ENCODE assay signal across 8 cellular contexts in genomic region chr1:148037850-148038461, GRCh38.
DNase-seq lines count a peak whose midpoint lies in the region; ATAC-seq and TF ChIP-seq lines count a peak whose summit lies in the region.
"Not testable (repeated sequence)": the region's sequence is repeated elsewhere in the genome, so short reads cannot be mapped to it uniquely, and the experiment has no call there.

No MANE protein-coding gene starts in this region.

- peak overlapping the region; percentile 78 for H3K4me3 Mint-ChIP-seq in T-helper 1 cell treated with Interleukin-12 subunit alpha and Interleukin-12 subunit beta and Interleukin-4 antibody, amounts not matched to agents 30 μg/mL and 1 μg/mL, for 36 hours
- peak overlapping the region; percentile 82 for H3K4me3 Mint-ChIP-seq in natural killer cell treated with Interleukin-12 subunit alpha and Interleukin-12 subunit beta and Interleukin-15 and Interleukin-18, amount 100 ng/mL, for 72 hours

- not testable (repeated sequence) for H3K9me3 Mint-ChIP-seq in T-helper 1 cell treated with Interleukin-12 subunit alpha and Interleukin-12 subunit beta and Interleukin-4 antibody, amounts not matched to agents 30 μg/mL and 1 μg/mL, for 36 hours; natural killer cell treated with Interleukin-12 subunit alpha and Interleukin-12 subunit beta and Interleukin-15 and Interleukin-18, amount 100 ng/mL, for 72 hours

- H3K4me1 ChIP-seq in ES-I3 (ENCODE audit: insufficient read depth, low read length); testis: not testable (repeated sequence)

- DNase-seq in astrocyte of the cerebellum (ENCODE audit: low read depth); foreskin fibroblast; natural killer cell treated with Interleukin-12 subunit alpha and Interleukin-12 subunit beta and Interleukin-15 and Interleukin-18, amount 100 ng/mL, for 72 hours (ENCODE audit: low spot score); testis: not testable (repeated sequence)

- peak overlapping the region; percentile 39; the same call in 1 of the 2 replicates for H3K9ac ChIP-seq in ES-I3 (ENCODE audit: low read depth, low read length)

- in situ Hi-C loops in astrocyte of the cerebellum (cut with HindIII; ENCODE audit: low sequenced_read_pairs) = not testable (repeated sequence)

- H3K4me1 Mint-ChIP-seq in T-helper 1 cell treated with Interleukin-12 subunit alpha and Interleukin-12 subunit beta and Interleukin-4 antibody, amounts not matched to agents 30 μg/mL and 1 μg/mL, for 36 hours (ENCODE audit: low read depth); natural killer cell treated with Interleukin-12 subunit alpha and Interleukin-12 subunit beta and Interleukin-15 and Interleukin-18, amount 100 ng/mL, for 72 hours (ENCODE audit: low read depth in 2 of 2): not testable (repeated sequence)

- 12 to 18% methylated on average over 6 to 7 of the region's 21 CpGs for WGBS in testis, 2 donors

- H3K27me3 Mint-ChIP-seq in T-helper 1 cell treated with Interleukin-12 subunit alpha and Interleukin-12 subunit beta and Interleukin-4 antibody, amounts not matched to agents 30 μg/mL and 1 μg/mL, for 36 hours (ENCODE audit: low read depth); natural killer cell treated with Interleukin-12 subunit alpha and Interleukin-12 subunit beta and Interleukin-15 and Interleukin-18, amount 100 ng/mL, for 72 hours: not testable (repeated sequence)

- H3K27ac Mint-ChIP-seq in T-helper 1 cell treated with Interleukin-12 subunit alpha and Interleukin-12 subunit beta and Interleukin-4 antibody, amounts not matched to agents 30 μg/mL and 1 μg/mL, for 36 hours = peak overlapping the region; percentile 94
- H3K27ac Mint-ChIP-seq in natural killer cell treated with Interleukin-12 subunit alpha and Interleukin-12 subunit beta and Interleukin-15 and Interleukin-18, amount 100 ng/mL, for 72 hours = peak overlapping the region; percentile 85 to 87

- intact Hi-C loops in testis (cut with DNase I; ENCODE audit: low total_unique reads) = not testable (repeated sequence)

- TF ChIP-seq POLR2A in testis (IDR thresholded peaks at IDR 0.05) = not testable (repeated sequence)

- TF ChIP-seq CTCF in astrocyte of the cerebellum (IDR thresholded peaks at IDR 0.05; ENCODE audit: low read depth, low read length, missing control alignments); foreskin fibroblast (IDR thresholded peaks at IDR 0.05; ENCODE audit: low read depth, low read length); testis (IDR thresholded peaks at IDR 0.05): not testable (repeated sequence)

- peak overlapping the region; percentile 82 to 84 for H3K27ac ChIP-seq in testis

- not testable (repeated sequence) for H3K36me3 ChIP-seq in ES-I3 (ENCODE audit: insufficient read depth, low read length); testis (ENCODE audit: low read depth, missing control alignments)

- H3K27me3 ChIP-seq in testis = not testable (repeated sequence)

- ATAC-seq in GM21786 (IDR thresholded peaks at IDR 0.05; ENCODE audit: unreplicated experiment) = peak; percentile 6
- ATAC-seq in HG03354 (IDR thresholded peaks at IDR 0.05; ENCODE audit: poor library complexity, severe bottlenecking, unreplicated experiment) = peak; percentile 16
- ATAC-seq in natural killer cell treated with Interleukin-12 subunit alpha and Interleukin-12 subunit beta and Interleukin-15 and Interleukin-18, amount 100 ng/mL, for 72 hours = peak in 1 of 2 donors; percentile 43

- H3K36me3 Mint-ChIP-seq in T-helper 1 cell treated with Interleukin-12 subunit alpha and Interleukin-12 subunit beta and Interleukin-4 antibody, amounts not matched to agents 30 μg/mL and 1 μg/mL, for 36 hours (ENCODE audit: low read depth); natural killer cell treated with Interleukin-12 subunit alpha and Interleukin-12 subunit beta and Interleukin-15 and Interleukin-18, amount 100 ng/mL, for 72 hours: not testable (repeated sequence)

- not testable (repeated sequence) for H3K9me3 ChIP-seq in ES-I3 (ENCODE audit: control insufficient read depth, insufficient read depth, low read length); testis

- H3K4me3 ChIP-seq in astrocyte of the cerebellum (ENCODE audit: low read depth, low read length) (peak overlapping the region; percentile 35), foreskin fibroblast (ENCODE audit: low read depth in 1 of 2, low read length in 2 of 2) (peak overlapping the region; percentile 47 to 61), testis (peak overlapping the region in 1 of 2 donors; percentile 46)
